25 cellular contexts compared by ENCODE assay signal in the genomic region with DNA sequence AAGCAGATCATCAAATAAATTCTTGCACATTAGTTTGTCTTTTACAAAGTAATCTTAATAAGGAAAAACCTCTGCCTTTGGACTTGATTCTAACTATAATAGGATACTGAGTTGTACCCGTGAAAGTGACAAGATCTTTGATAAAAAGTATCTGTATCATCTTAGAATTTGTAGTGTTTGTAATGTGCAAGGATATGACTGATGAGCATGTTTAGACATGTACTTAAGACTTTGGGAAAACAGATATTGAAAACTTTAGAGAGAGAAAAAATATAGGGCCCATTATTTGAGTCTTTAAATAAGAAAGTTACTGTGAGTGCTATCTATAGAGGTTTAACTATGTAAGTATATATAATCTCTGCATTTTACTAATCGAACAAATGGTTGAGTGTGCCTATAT.
"Had no signal": no experiment of that assay in that cellular context is flagged by ENCODE, and none has a peak within 500 bp of the region (broad histone marks: within the 10 kb centered on the region; RNA-seq: fewer than 3 reads in every experiment).

No MANE protein-coding gene starts in this region.

- ATAC-seq: activated CD8-positive, alpha-beta T cell treated with anti-CD3 and anti-CD28 coated beads for 36 hours; activated T-cell treated with anti-CD3 and anti-CD28 coated beads, Interleukin-2, amount 50 U/mL, for 4 hours; activated T-helper 17 cell treated with anti-CD3 and anti-CD28 coated beads, Interleukin-2, amount 50 U/mL, for 72 hours; gastrocnemius medialis; left cardiac atrium; left ventricle myocardium superior; stimulated activated effector memory CD8-positive, alpha-beta T cell treated with anti-CD3 and anti-CD28 coated beads, Interleukin-12 subunit alpha, Interleukin-12 subunit beta, amount 100 ng/mL, for 72 hours; stimulated activated naive CD8-positive, alpha-beta T cell treated with anti-CD3 and anti-CD28 coated beads, Interleukin-15, amount 100 ng/mL, for 72 hours had no signal

- DNase-seq: activated CD4-positive, alpha-beta T cell treated with anti-CD3 and anti-CD28 coated beads for 1 hour; activated CD4-positive, alpha-beta T cell treated with anti-CD3 and anti-CD28 coated beads, Interleukin-2, amount 50 U/mL, for 1 hour; activated CD8-positive, alpha-beta T cell treated with anti-CD3 and anti-CD28 coated beads for 36 hours; activated gamma-delta T cell treated with Interleukin-2 at 50 U/mL for 16 hours; activated naive CD4-positive, alpha-beta T cell treated with anti-CD3 and anti-CD28 coated beads, Interleukin-2, amount 50 U/mL, for 16 hours; activated T-cell treated with anti-CD3 and anti-CD28 coated beads, Interleukin-2, amount 50 U/mL, for 4 hours; dermis blood vessel endothelial cell; effector CD4-positive, alpha-beta T cell; gastrocnemius medialis; glutamatergic neuron; left cardiac atrium; left ventricle myocardium superior; naive B cell; nephron progenitor cell; ovary; stimulated activated CD4-positive, alpha-beta T cell treated with anti-CD3 and anti-CD28 coated beads, Interleukin-4, amount 100 ng/mL, for 24 hours; stimulated activated naive CD8-positive, alpha-beta T cell treated with anti-CD3 and anti-CD28 coated beads, Interleukin-15, amount 100 ng/mL, for 72 hours; substantia nigra; T1000; uterus had no signal

- H3K36me3 ChIP-seq: gastrocnemius medialis, ovary, uterus had no signal

- H3K27ac ChIP-seq: gastrocnemius medialis, ovary, skin epidermis, uterus had no signal

- H3K9me3 ChIP-seq: gastrocnemius medialis, ovary, uterus had no signal

- H3K27me3 ChIP-seq: gastrocnemius medialis, ovary, uterus had no signal

- H3K4me1 ChIP-seq: gastrocnemius medialis, uterus had no signal

- FAIRE-seq: colon, islet of Langerhans had no signal

- H3K4me3 ChIP-seq: gastrocnemius medialis, ovary, skin epidermis, uterus had no signal
